In the genomic region with DNA sequence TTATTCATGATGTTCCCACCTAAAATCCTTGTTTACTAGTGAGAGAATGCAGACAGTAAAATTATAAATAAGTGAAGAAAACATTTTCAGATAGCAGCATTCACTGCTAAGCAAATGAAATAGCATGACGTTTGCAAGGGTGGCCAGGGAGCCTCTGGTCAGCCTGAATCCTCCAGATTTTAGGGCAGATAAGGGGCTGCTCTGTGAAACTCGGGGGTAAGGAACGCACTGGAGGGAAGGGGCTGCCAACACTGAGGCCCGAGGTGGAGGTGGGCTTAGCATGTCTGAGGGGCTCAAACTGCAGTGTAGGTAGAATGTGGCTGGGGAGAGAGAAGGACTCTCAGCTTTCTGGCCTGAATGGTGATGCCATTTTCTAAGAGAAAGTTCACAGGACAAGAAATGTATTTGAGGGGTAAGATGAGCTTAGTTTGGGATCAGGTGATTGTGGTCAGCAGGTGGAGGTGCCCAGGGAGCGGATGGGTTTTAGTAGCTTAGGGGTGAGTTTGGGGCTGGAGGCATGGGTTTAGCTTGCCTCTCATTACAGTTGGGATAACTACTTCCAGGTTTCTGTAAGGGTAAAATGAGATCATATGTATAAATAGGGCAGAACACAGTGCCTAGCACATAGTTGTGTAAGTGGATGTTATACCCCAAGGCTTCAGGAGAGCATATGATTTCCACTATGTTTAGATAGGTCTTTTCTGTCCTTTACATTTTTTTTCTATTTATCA, we compare ENCODE assay signal across 21 cellular contexts. TPM values are rescaled to one million over a fixed set of nuclear protein-coding genes. Genes with fewer than 3 reads are reported as not detected.
DNase-seq lines count a peak whose midpoint lies in the region; ATAC-seq and TF ChIP-seq lines count a peak whose summit lies in the region.
"Had no signal": no experiment of that assay in that cellular context is flagged by ENCODE, and none has a peak within 500 bp of the region (broad histone marks: within the 10 kb centered on the region; RNA-seq: fewer than 3 reads in every experiment).

No MANE protein-coding gene starts in this region.

- peaks cover 2% of the 10 kb centered on the region for H3K36me3 Mint-ChIP-seq in activated CD4-positive, alpha-beta T cell treated with anti-CD3 and anti-CD28 coated beads, Interleukin-2, amount 10 ng/mL, durations not matched to agents 24 days and 14 days (ENCODE audit: low read depth)
- H3K36me3 Mint-ChIP-seq in CD4-positive, alpha-beta T cell (ENCODE audit: low read depth), result no peaks in the 10 kb centered on the region
- peaks cover 2% of the 10 kb centered on the region for H3K36me3 Mint-ChIP-seq in activated CD8-positive, alpha-beta T cell treated with anti-CD3 and anti-CD28 coated beads, Interleukin-2, amount 10 ng/mL, durations not matched to agents 7 days and 5 days (ENCODE audit: low read depth)

- no peak overlapping the region for H2AFZ ChIP-seq in neuronal stem cell (ENCODE audit: low read length)

- no peak overlapping the region for H2AK5ac ChIP-seq in neuronal stem cell (ENCODE audit: low read depth, low read length)

- CTCF ChIA-PET in CD4-positive, alpha-beta T cell (lab: Charles Lee), result interaction anchor here (1.1 kb wide), 1 partner anchor 14 kb away, joined by 3 read pairs; no protein-coding TSS in a partner anchor
- CTCF ChIA-PET in activated CD8-positive, alpha-beta T cell treated with anti-CD3 and anti-CD28 coated beads, Interleukin-2, amount 10 ng/mL, durations not matched to agents 7 days and 5 days (lab: Charles Lee), result interaction anchor here (1.1 to 3.7 kb wide), 8 partner anchors 11 to 31 kb away, joined by 3 to 17 read pairs (median 8); no protein-coding TSS in a partner anchor

- no peak overlapping the region for H3K27ac ChIP-seq in CD4-positive, alpha-beta T cell (ENCODE audit: low read depth, low read length)
- H3K27ac ChIP-seq in neuronal stem cell (replicated peaks; ENCODE audit: low read length), result no peak overlapping the region
- H3K27ac ChIP-seq: A549, tibial artery had no signal

- H2BK12ac ChIP-seq in neuronal stem cell (ENCODE audit: low read length), result no peak overlapping the region

- POLR2A ChIA-PET in CD4-positive, alpha-beta T cell (lab: Charles Lee), result interaction anchor here (0.8 to 6.9 kb wide), 7 partner anchors 11 to 419 kb away, joined by 3 to 84 read pairs (median 6); a partner anchor contains a TSS
- POLR2A ChIA-PET in activated CD8-positive, alpha-beta T cell treated with anti-CD3 and anti-CD28 coated beads, Interleukin-2, amount 10 ng/mL, durations not matched to agents 7 days and 5 days (lab: Charles Lee), result interaction anchor here (2.1 to 6.2 kb wide), 2 partner anchors 11 to 19 kb away, joined by 6 to 51 read pairs; a partner anchor contains a TSS

- no peaks in the 10 kb centered on the region for H3K9me3 ChIP-seq in CD4-positive, alpha-beta T cell (ENCODE audit: control insufficient read depth, low read length)
- H3K9me3 ChIP-seq in neuronal stem cell (replicated peaks in 1 of 2; ENCODE audit: control insufficient read depth in 2 of 2, insufficient read depth in 1 of 2, low read depth in 1 of 2, low read length in 2 of 2), result no peaks in the 10 kb centered on the region
- H3K9me3 ChIP-seq: A549, Peyer's patch, tibial artery had no signal

- no peak overlapping the region for H2BK5ac ChIP-seq in neuronal stem cell (ENCODE audit: low read length)

- H3K4me3 Mint-ChIP-seq in activated CD4-positive, alpha-beta T cell treated with anti-CD3 and anti-CD28 coated beads, Interleukin-2, amount 10 ng/mL, durations not matched to agents 24 days and 14 days, result peak overlapping the region; percentile 39
- H3K4me3 Mint-ChIP-seq in CD4-positive, alpha-beta T cell, result no peak overlapping the region
- H3K4me3 Mint-ChIP-seq in activated CD8-positive, alpha-beta T cell treated with anti-CD3 and anti-CD28 coated beads, Interleukin-2, amount 10 ng/mL, durations not matched to agents 7 days and 5 days, result no peak overlapping the region
- H3K4me3 Mint-ChIP-seq: nephron had no signal

- no peak overlapping the region for H3K9ac ChIP-seq in neuronal stem cell (ENCODE audit: low read depth, low read length, poor library complexity)

- H3K14ac ChIP-seq in neuronal stem cell (ENCODE audit: low read length), result no peak overlapping the region

- peaks cover 0 to 10% of the 10 kb centered on the region in 2 donors for H3K36me3 ChIP-seq in neuronal stem cell (replicated peaks in 1 of 2; ENCODE audit: control insufficient read depth in 2 of 2, insufficient read depth in 2 of 2, low read length in 2 of 2)
- H3K36me3 ChIP-seq: Peyer's patch, tibial artery had no signal

- H3K9me3 Mint-ChIP-seq in activated CD4-positive, alpha-beta T cell treated with anti-CD3 and anti-CD28 coated beads, Interleukin-2, amount 10 ng/mL, durations not matched to agents 24 days and 14 days, result no peaks in the 10 kb centered on the region
- no peaks in the 10 kb centered on the region for H3K9me3 Mint-ChIP-seq in CD4-positive, alpha-beta T cell
- no peaks in the 10 kb centered on the region for H3K9me3 Mint-ChIP-seq in activated CD8-positive, alpha-beta T cell treated with anti-CD3 and anti-CD28 coated beads, Interleukin-2, amount 10 ng/mL, durations not matched to agents 7 days and 5 days (ENCODE audit: insufficient read depth)
- H3K9me3 Mint-ChIP-seq: nephron had no signal

- no peaks in the 10 kb centered on the region for H3K27me3 ChIP-seq in CD4-positive, alpha-beta T cell (ENCODE audit: control insufficient read depth, insufficient read depth, low read length)
- no peaks in the 10 kb centered on the region for H3K27me3 ChIP-seq in neuronal stem cell (ENCODE audit: control insufficient read depth in 3 of 3, insufficient read depth in 3 of 3, low read depth in 1 of 3, low read length in 3 of 3)
- H3K27me3 ChIP-seq: Peyer's patch, tibial artery had no signal

- H3K18ac ChIP-seq in neuronal stem cell (ENCODE audit: low read length), result peak overlapping the region; percentile 7

- no peak overlapping the region for H3K4me3 ChIP-seq in neuronal stem cell (ENCODE audit: low read length in 2 of 2)
- H3K4me3 ChIP-seq: A549, Peyer's patch, tibial artery had no signal

- H2BK15ac ChIP-seq in neuronal stem cell (ENCODE audit: low read length), result no peak overlapping the region

- no peak for DNase-seq in activated CD4-positive, alpha-beta T cell treated with anti-CD3 and anti-CD28 coated beads, Interleukin-2, amount 10 ng/mL, durations not matched to agents 24 days and 14 days
- no peak for DNase-seq in activated CD4-positive, alpha-beta T cell treated with anti-CD3 and anti-CD28 coated beads, Interleukin-2, amount 50 U/mL, for 1 hour
- DNase-seq in CD4-positive, alpha-beta T cell, result no peak
- no peak for DNase-seq in activated CD8-positive, alpha-beta T cell treated with anti-CD3 and anti-CD28 coated beads, Interleukin-2, amount 10 ng/mL, durations not matched to agents 7 days and 5 days
- no peak for DNase-seq in neuronal stem cell (ENCODE audit: low spot score)
- DNase-seq in NCI-H1417 (lab: John Stamatoyannopoulos, UW), result no peak
- no peak for DNase-seq in stimulated activated naive CD4-positive, alpha-beta T cell treated with Interleukin-2 at 50 U/mL for 16 hours (lab: John Stamatoyannopoulos, UW)
- no peak for DNase-seq in NCI-H2171 (lab: John Stamatoyannopoulos, UW)
- DNase-seq: activated effector memory CD4-positive, alpha-beta T cell treated with anti-CD3 and anti-CD28 coated beads, Interleukin-2, amount 50 U/mL, for 16 hours; aorta; hippocampal formation; mesendoderm; NCI-H1436 treated with DMSO at 0.1 percent for 48 hours; stimulated activated CD4-positive, alpha-beta T cell treated with anti-CD3 and anti-CD28 coated beads, Interleukin-12 subunit alpha, Interleukin-12 subunit beta, amount 100 ng/mL, for 4 hours; tibial artery had no signal

- no peaks in the 10 kb centered on the region for H3K4me1 ChIP-seq in neuronal stem cell (ENCODE audit: control insufficient read depth in 2 of 2, insufficient read depth in 1 of 2, low read depth in 1 of 2, low read length in 2 of 2)
- H3K4me1 ChIP-seq: A549, Peyer's patch, tibial artery had no signal

- H3K79me1 ChIP-seq in neuronal stem cell (ENCODE audit: low read depth, low read length), result no peaks in the 10 kb centered on the region

- intact Hi-C loops in activated CD4-positive, alpha-beta T cell treated with anti-CD3 and anti-CD28 coated beads, Interleukin-2, amount 10 ng/mL, durations not matched to agents 24 days and 14 days (cut with micrococcal nuclease), result loop anchor here (1.0 kb wide), 1 partner anchor 10 kb away; no protein-coding TSS in a partner anchor
- intact Hi-C loops in CD4-positive, alpha-beta T cell (cut with DNase I, micrococcal nuclease), result no loop called here

- H2BK120ac ChIP-seq in neuronal stem cell (ENCODE audit: low read depth, low read length), result no peak overlapping the region

- H3K4me1 Mint-ChIP-seq in activated CD4-positive, alpha-beta T cell treated with anti-CD3 and anti-CD28 coated beads, Interleukin-2, amount 10 ng/mL, durations not matched to agents 24 days and 14 days, result peaks cover 43% of the 10 kb centered on the region
- H3K4me1 Mint-ChIP-seq in CD4-positive, alpha-beta T cell (ENCODE audit: low read depth), result peaks cover 31% of the 10 kb centered on the region
- H3K4me1 Mint-ChIP-seq in activated CD8-positive, alpha-beta T cell treated with anti-CD3 and anti-CD28 coated beads, Interleukin-2, amount 10 ng/mL, durations not matched to agents 7 days and 5 days (ENCODE audit: low read depth), result peaks cover 47% of the 10 kb centered on the region
- H3K4me1 Mint-ChIP-seq: nephron had no signal

- peak overlapping the region; percentile 85 for H3K27ac Mint-ChIP-seq in activated CD4-positive, alpha-beta T cell treated with anti-CD3 and anti-CD28 coated beads, Interleukin-2, amount 10 ng/mL, durations not matched to agents 24 days and 14 days
- H3K27ac Mint-ChIP-seq in CD4-positive, alpha-beta T cell, result peak overlapping the region; percentile 69
- peak overlapping the region; percentile 18 for H3K27ac Mint-ChIP-seq in activated CD8-positive, alpha-beta T cell treated with anti-CD3 and anti-CD28 coated beads, Interleukin-2, amount 10 ng/mL, durations not matched to agents 7 days and 5 days
- H3K27ac Mint-ChIP-seq: nephron had no signal

- no peak overlapping the region for H3K4ac ChIP-seq in neuronal stem cell (ENCODE audit: low read length)

- H3K23ac ChIP-seq in neuronal stem cell (ENCODE audit: low read depth, low read length, poor library complexity), result no peak overlapping the region

- no peak overlapping the region for H4K8ac ChIP-seq in neuronal stem cell (ENCODE audit: low read depth, low read length)

- no peak overlapping the region for H4K91ac ChIP-seq in neuronal stem cell (ENCODE audit: low read depth, low read length, poor library complexity)

- no peak overlapping the region for H3K4me2 ChIP-seq in neuronal stem cell (ENCODE audit: insufficient read depth, low read length, poor library complexity, severe bottlenecking)
- H3K4me2 ChIP-seq: A549 had no signal

- no peak for TF ChIP-seq CTCF in CD4-positive, alpha-beta T cell (IDR thresholded peaks at IDR 0.05)

- H3K27me3 Mint-ChIP-seq in activated CD4-positive, alpha-beta T cell treated with anti-CD3 and anti-CD28 coated beads, Interleukin-2, amount 10 ng/mL, durations not matched to agents 24 days and 14 days, result no peaks in the 10 kb centered on the region
- H3K27me3 Mint-ChIP-seq in CD4-positive, alpha-beta T cell, result no peaks in the 10 kb centered on the region
- H3K27me3 Mint-ChIP-seq in activated CD8-positive, alpha-beta T cell treated with anti-CD3 and anti-CD28 coated beads, Interleukin-2, amount 10 ng/mL, durations not matched to agents 7 days and 5 days (ENCODE audit: low read depth), result no peaks in the 10 kb centered on the region

- no CpG with 5 or more reads among the region's 5 CpGs for WGBS in neuronal stem cell (ENCODE audit: extremely low coverage in 2 of 2, insufficient read length in 2 of 2, insufficient replicate concordance in 1 of 2), 2 donors

- no peak for ATAC-seq in CD4-positive, alpha-beta T cell (ENCODE audit: poor library complexity)
- ATAC-seq in activated CD8-positive, alpha-beta T cell treated with anti-CD3 and anti-CD28 coated beads, Interleukin-2, amount 10 ng/mL, durations not matched to agents 7 days and 5 days, result peak; percentile 29
- ATAC-seq: A549 had no signal

RNA-seq across cellular contexts. Expression of a gene that starts 20.5 kb away (rescaled TPM):
- total RNA-seq in activated CD4-positive, alpha-beta T cell treated with anti-CD3 and anti-CD28 coated beads, Interleukin-2, amount 10 ng/mL, durations not matched to agents 24 days and 14 days, result 159 and 164 TPM in 2 replicates
- total RNA-seq in CD4-positive, alpha-beta T cell, result 10 to 100 TPM in 1 of 2 experiments, 1 to 10 TPM in 1; 9.7 to 16.7 TPM
- total RNA-seq in activated CD8-positive, alpha-beta T cell treated with anti-CD3 and anti-CD28 coated beads, Interleukin-2, amount 10 ng/mL, durations not matched to agents 7 days and 5 days, result 100 to 1,000 TPM; 115 to 124 TPM
- polyA plus RNA-seq in neuronal stem cell (2013, experiment 1 of 2), result not detected
- not detected for polyA plus RNA-seq in neuronal stem cell (2013, experiment 2 of 2)
- total RNA-seq: chondrocyte, M059J had no signal
- polyA plus RNA-seq: A549, keratinocyte had no signal

Comparison
In these comparisons a context has a peak if more than half of its experiments do, and no peak if none do; other contexts are left out.
1. H3K27ac Mint-ChIP-seq: peak in every context shown above with its lines; median percentile 85 in activated CD4-positive, alpha-beta T cell treated with anti-CD3 and anti-CD28 coated beads, Interleukin-2, amount 10 ng/mL, durations not matched to agents 24 days and 14 days; 69 in CD4-positive, alpha-beta T cell; 18 in activated CD8-positive, alpha-beta T cell treated with anti-CD3 and anti-CD28 coated beads, Interleukin-2, amount 10 ng/mL, durations not matched to agents 7 days and 5 days.